ENCODE assay signal across 1 cellular context in the genomic region with DNA sequence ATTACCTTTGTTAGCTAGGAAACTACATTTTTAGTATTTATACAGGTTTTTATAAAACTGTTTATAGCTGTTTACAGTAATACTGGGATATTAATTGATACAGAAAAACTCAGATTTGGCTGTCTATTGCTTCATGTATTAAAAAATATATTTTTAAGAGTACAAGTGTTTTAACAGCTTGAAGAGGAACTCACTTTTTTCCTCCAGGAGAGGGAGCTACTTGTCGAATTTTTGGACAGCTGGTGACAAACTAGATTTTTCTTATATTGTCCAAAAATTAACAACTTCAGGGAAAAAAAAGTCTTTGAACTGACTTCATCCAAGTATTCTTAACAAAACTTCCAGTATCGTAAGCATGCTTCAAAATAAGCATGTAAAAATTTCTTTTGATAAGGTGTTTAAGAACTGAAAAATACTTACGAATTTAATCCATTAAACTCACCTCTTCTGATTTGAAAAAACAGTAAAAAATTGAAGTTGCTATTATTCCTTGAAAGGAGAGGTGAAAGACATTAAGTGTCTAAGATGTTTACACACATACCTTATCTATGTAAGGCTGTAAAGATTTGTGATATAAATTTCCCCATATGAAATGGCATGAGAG.
TF ChIP-seq lines count a peak whose summit lies in the region.

No MANE protein-coding gene starts in this region.

TF ChIP-seq in Ishikawa, 13 proteins besides CTCF, POLR2A, EP300 and RAD21 (continued from another document):
- TF ChIP-seq, protein P1, sequence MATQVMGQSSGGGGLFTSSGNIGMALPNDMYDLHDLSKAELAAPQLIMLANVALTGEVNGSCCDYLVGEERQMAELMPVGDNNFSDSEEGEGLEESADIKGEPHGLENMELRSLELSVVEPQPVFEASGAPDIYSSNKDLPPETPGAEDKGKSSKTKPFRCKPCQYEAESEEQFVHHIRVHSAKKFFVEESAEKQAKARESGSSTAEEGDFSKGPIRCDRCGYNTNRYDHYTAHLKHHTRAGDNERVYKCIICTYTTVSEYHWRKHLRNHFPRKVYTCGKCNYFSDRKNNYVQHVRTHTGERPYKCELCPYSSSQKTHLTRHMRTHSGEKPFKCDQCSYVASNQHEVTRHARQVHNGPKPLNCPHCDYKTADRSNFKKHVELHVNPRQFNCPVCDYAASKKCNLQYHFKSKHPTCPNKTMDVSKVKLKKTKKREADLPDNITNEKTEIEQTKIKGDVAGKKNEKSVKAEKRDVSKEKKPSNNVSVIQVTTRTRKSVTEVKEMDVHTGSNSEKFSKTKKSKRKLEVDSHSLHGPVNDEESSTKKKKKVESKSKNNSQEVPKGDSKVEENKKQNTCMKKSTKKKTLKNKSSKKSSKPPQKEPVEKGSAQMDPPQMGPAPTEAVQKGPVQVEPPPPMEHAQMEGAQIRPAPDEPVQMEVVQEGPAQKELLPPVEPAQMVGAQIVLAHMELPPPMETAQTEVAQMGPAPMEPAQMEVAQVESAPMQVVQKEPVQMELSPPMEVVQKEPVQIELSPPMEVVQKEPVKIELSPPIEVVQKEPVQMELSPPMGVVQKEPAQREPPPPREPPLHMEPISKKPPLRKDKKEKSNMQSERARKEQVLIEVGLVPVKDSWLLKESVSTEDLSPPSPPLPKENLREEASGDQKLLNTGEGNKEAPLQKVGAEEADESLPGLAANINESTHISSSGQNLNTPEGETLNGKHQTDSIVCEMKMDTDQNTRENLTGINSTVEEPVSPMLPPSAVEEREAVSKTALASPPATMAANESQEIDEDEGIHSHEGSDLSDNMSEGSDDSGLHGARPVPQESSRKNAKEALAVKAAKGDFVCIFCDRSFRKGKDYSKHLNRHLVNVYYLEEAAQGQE (IDR thresholded peaks at IDR 0.05; ENCODE audit: low read depth), result no peak
- TF ChIP-seq, protein P2, sequence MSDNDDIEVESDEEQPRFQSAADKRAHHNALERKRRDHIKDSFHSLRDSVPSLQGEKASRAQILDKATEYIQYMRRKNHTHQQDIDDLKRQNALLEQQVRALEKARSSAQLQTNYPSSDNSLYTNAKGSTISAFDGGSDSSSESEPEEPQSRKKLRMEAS (IDR thresholded peaks at IDR 0.05), result no peak
- TF ChIP-seq NFIC (IDR thresholded peaks at IDR 0.05), result no peak
- TF ChIP-seq TEAD4 (IDR thresholded peaks at IDR 0.05), result no peak
- no peak for TF ChIP-seq EGR1 (IDR thresholded peaks at IDR 0.05)
- TF ChIP-seq CREB1 (IDR thresholded peaks at IDR 0.05; ENCODE audit: low read depth), result no peak
- TF ChIP-seq ZBTB7A (IDR thresholded peaks at IDR 0.05; ENCODE audit: low read depth), result no peak
